12 cellular contexts compared by ENCODE assay signal in genomic region chr1:234670936-234671628, GRCh38.
DNase-seq lines count a peak whose midpoint lies in the region; ATAC-seq and TF ChIP-seq lines count a peak whose summit lies in the region.
"Had no signal": no experiment of that assay in that cellular context is flagged by ENCODE, and none has a peak within 500 bp of the region (broad histone marks: within the 10 kb centered on the region; RNA-seq: fewer than 3 reads in every experiment).

No MANE protein-coding gene starts in this region.

- H3K4me1 Mint-ChIP-seq in stimulated activated memory B cell treated with anti-CD40 and anti-IgM and Interleukin-4, amounts not matched to agents 10 μg/mL and 1 μg/mL and 100 μg/mL, for 72 hours = peaks cover 24% of the 10 kb centered on the region
- peaks cover 4% of the 10 kb centered on the region for H3K4me1 Mint-ChIP-seq in osteocyte (ENCODE audit: unreplicated experiment)

- intact Hi-C loops in body of pancreas (cut with DNase I) = no loop called here

- no peaks in the 10 kb centered on the region for H3K79me2 ChIP-seq in KMS-11 (ENCODE audit: insufficient read depth, low read depth)

- 16 to 21% methylated on average over 11 of the region's 11 CpGs for WGBS in body of pancreas, 2 donors

- DNase-seq in NCI-H82 (lab: John Stamatoyannopoulos, UW) = peak; percentile 31
- DNase-seq in NCI-H82 treated with DMSO at 0.1 percent for 48 hours (lab: John Stamatoyannopoulos, UW; ENCODE audit: unreplicated experiment) = no peak
- DNase-seq in body of pancreas = peak in 2 of 4 donors; percentile 38 to 69
- no peak for DNase-seq in SJCRH30
- DNase-seq in glomerular visceral epithelial cell (ENCODE audit: extremely low spot score) = no peak
- no peak for DNase-seq in osteocyte (ENCODE audit: extremely low spot score, unreplicated experiment)
- DNase-seq: activated naive CD4-positive, alpha-beta T cell treated with anti-CD3 and anti-CD28 coated beads, Interleukin-2, amount 10 ng/mL, durations not matched to agents 7 days and 5 days; NCI-H1105; ovary had no signal

- H3K27ac ChIP-seq in KMS-11 = no peak overlapping the region
- H3K27ac ChIP-seq in body of pancreas = peak overlapping the region; percentile 83 to 91 (median 88)
- no peak overlapping the region for H3K27ac ChIP-seq in SJCRH30
- H3K27ac ChIP-seq: ovary, SK-N-MC had no signal

- peak in 2 of 3 donors; percentile 25 to 40 for TF ChIP-seq POLR2A in body of pancreas (IDR thresholded peaks at IDR 0.05)

- H3K4me3 ChIP-seq in KMS-11 (IDR thresholded peaks at IDR 0.05; ENCODE audit: insufficient read depth, low read depth, low read length) (no peak overlapping the region), body of pancreas (no peak overlapping the region), SJCRH30 (no peak overlapping the region)
- H3K4me3 ChIP-seq: ovary, SK-N-MC had no signal

- H3K27me3 ChIP-seq in KMS-11 (ENCODE audit: insufficient read depth, low read depth) (no peaks in the 10 kb centered on the region), body of pancreas (no peaks in the 10 kb centered on the region), SJCRH30 (no peaks in the 10 kb centered on the region)
- H3K27me3 ChIP-seq: ovary had no signal

- H3K9me3 ChIP-seq in body of pancreas = no peaks in the 10 kb centered on the region
- no peaks in the 10 kb centered on the region; the same call in none of the 2 replicates for H3K9me3 ChIP-seq in SJCRH30 (replicated peaks)
- H3K9me3 ChIP-seq: ovary had no signal

- H2AFZ ChIP-seq in KMS-11 (ENCODE audit: low read depth) = no peak overlapping the region

- H3K36me3 ChIP-seq in KMS-11 (ENCODE audit: insufficient read depth) = no peaks in the 10 kb centered on the region
- no peaks in the 10 kb centered on the region for H3K36me3 ChIP-seq in body of pancreas (replicated peaks in 1 of 2; ENCODE audit: insufficient read depth in 1 of 2, low read depth in 2 of 2)
- H3K36me3 ChIP-seq in SJCRH30 = no peaks in the 10 kb centered on the region
- H3K36me3 ChIP-seq: ovary had no signal

- H3K27ac Mint-ChIP-seq in stimulated activated memory B cell treated with anti-CD40 and anti-IgM and Interleukin-4, amounts not matched to agents 10 μg/mL and 1 μg/mL and 100 μg/mL, for 72 hours = peak overlapping the region; percentile 18
- H3K27ac Mint-ChIP-seq in osteocyte (ENCODE audit: unreplicated experiment) = no peak overlapping the region
- H3K27ac Mint-ChIP-seq: activated naive CD4-positive, alpha-beta T cell treated with anti-CD3 and anti-CD28 coated beads, Interleukin-2, amount 10 ng/mL, durations not matched to agents 7 days and 5 days had no signal

- H3K4me1 ChIP-seq in KMS-11 (ENCODE audit: low read depth, poor library complexity, severe bottlenecking) (peaks cover 10% of the 10 kb centered on the region), body of pancreas (peaks cover 50% of the 10 kb centered on the region), SJCRH30 (0 out of 2 replicates have a peak, but pooled peaks cover 5% of the 10 kb centered on the region)

- peak; percentile 91 for ATAC-seq in body of pancreas
- ATAC-seq in stimulated activated memory B cell treated with anti-CD40 and anti-IgM and Interleukin-4, amounts not matched to agents 10 μg/mL and 1 μg/mL and 100 μg/mL, for 72 hours = no peak

- no peaks in the 10 kb centered on the region for H3K27me3 Mint-ChIP-seq in stimulated activated memory B cell treated with anti-CD40 and anti-IgM and Interleukin-4, amounts not matched to agents 10 μg/mL and 1 μg/mL and 100 μg/mL, for 72 hours
- no peaks in the 10 kb centered on the region for H3K27me3 Mint-ChIP-seq in osteocyte (ENCODE audit: unreplicated experiment)

- H3K9me3 Mint-ChIP-seq in stimulated activated memory B cell treated with anti-CD40 and anti-IgM and Interleukin-4, amounts not matched to agents 10 μg/mL and 1 μg/mL and 100 μg/mL, for 72 hours = no peaks in the 10 kb centered on the region
- peaks cover 6% of the 10 kb centered on the region for H3K9me3 Mint-ChIP-seq in osteocyte (ENCODE audit: unreplicated experiment)
- H3K9me3 Mint-ChIP-seq: activated naive CD4-positive, alpha-beta T cell treated with anti-CD3 and anti-CD28 coated beads, Interleukin-2, amount 10 ng/mL, durations not matched to agents 7 days and 5 days had no signal

- no peak overlapping the region for H3K9ac ChIP-seq in KMS-11

- H3K36me3 Mint-ChIP-seq in stimulated activated memory B cell treated with anti-CD40 and anti-IgM and Interleukin-4, amounts not matched to agents 10 μg/mL and 1 μg/mL and 100 μg/mL, for 72 hours = no peaks in the 10 kb centered on the region
- no peaks in the 10 kb centered on the region for H3K36me3 Mint-ChIP-seq in osteocyte (ENCODE audit: unreplicated experiment)
- H3K36me3 Mint-ChIP-seq: activated naive CD4-positive, alpha-beta T cell treated with anti-CD3 and anti-CD28 coated beads, Interleukin-2, amount 10 ng/mL, durations not matched to agents 7 days and 5 days had no signal

- no peak for TF ChIP-seq CTCF in KMS-11 (conservative IDR thresholded peaks at IDR 0.05; ENCODE audit: low read depth, low read length)
- TF ChIP-seq CTCF in body of pancreas (IDR thresholded peaks at IDR 0.05) = no peak
- TF ChIP-seq CTCF in osteocyte (IDR thresholded peaks at IDR 0.05) = no peak

- no peaks in the 10 kb centered on the region for H4K20me1 ChIP-seq in KMS-11 (ENCODE audit: insufficient read depth)

- no peak overlapping the region for H3K4me3 Mint-ChIP-seq in stimulated activated memory B cell treated with anti-CD40 and anti-IgM and Interleukin-4, amounts not matched to agents 10 μg/mL and 1 μg/mL and 100 μg/mL, for 72 hours
- no peak overlapping the region for H3K4me3 Mint-ChIP-seq in osteocyte (ENCODE audit: unreplicated experiment)
- H3K4me3 Mint-ChIP-seq: activated naive CD4-positive, alpha-beta T cell treated with anti-CD3 and anti-CD28 coated beads, Interleukin-2, amount 10 ng/mL, durations not matched to agents 7 days and 5 days had no signal

- H3K4me2 ChIP-seq in KMS-11 = peak overlapping the region; percentile 3; the same call in 1 of the 2 replicates

Comparison
In these comparisons a context has a peak if more than half of its experiments do, and no peak if none do; other contexts are left out.
1. H3K27ac ChIP-seq: peak in body of pancreas (4 of 4); none in KMS-11 (single experiment) and SJCRH30 (single experiment).